Comparison of ENCODE assay signal across 11 cellular contexts in the genomic region with DNA sequence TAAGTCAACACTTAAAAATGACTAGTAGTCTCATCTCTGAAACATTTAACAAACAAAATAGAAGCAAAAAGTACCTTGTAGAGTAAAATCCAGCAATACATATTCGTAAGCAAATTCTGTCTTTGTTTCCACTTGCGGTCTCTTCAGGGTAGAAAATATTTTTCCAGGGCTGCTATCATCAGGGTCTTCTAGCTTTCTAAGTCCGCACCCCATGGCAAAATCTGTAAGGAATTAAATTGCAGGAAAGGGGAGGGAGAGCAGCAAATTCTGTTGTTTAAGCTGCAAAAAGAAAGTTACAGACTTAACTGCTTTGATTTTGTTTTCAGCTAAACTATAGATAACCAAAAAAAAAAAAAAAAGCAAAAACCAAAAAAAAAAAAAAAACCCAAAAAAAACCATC. TPM values are rescaled to one million over a fixed set of nuclear protein-coding genes. Genes with fewer than 3 reads are reported as not detected.
DNase-seq lines count a peak whose midpoint lies in the region; ATAC-seq and TF ChIP-seq lines count a peak whose summit lies in the region.
"Had no signal": no experiment of that assay in that cellular context is flagged by ENCODE, and none has a peak within 500 bp of the region (broad histone marks: within the 10 kb centered on the region; RNA-seq: fewer than 3 reads in every experiment).

TSS of gene RFTN2 (minus strand) at position 342 of the 400 bp plus-strand sequence. CDS start at position 213, 129 bp downstream.

- H3K27ac ChIP-seq in HUES64 (ENCODE audit: low read depth, low read length), result peak within 1 kb of the TSS; percentile 38
- peak within 1 kb of the TSS; percentile 44 to 100 (median 96) for H3K27ac ChIP-seq in dorsolateral prefrontal cortex
- H3K27ac ChIP-seq in spleen, result peak within 1 kb of the TSS in 7 of 8 donors; percentile 16 to 56 (median 41)

- WGBS in HUES64, result 53% methylated on average over 3 of the region's 3 CpGs
- 73 to 87% (median 80%) methylated on average over 3 of the region's 3 CpGs for WGBS in spleen, 5 donors

- no peak for TF ChIP-seq CTCF in dorsolateral prefrontal cortex (IDR thresholded peaks at IDR 0.05 in 54 of 56, conservative IDR thresholded peaks at IDR 0.05 in 2 of 56; ENCODE audit: low read depth in 1 of 56, partially characterized antibody in 56 of 56)
- TF ChIP-seq CTCF in spleen (IDR thresholded peaks at IDR 0.05 in 8 of 11, conservative IDR thresholded peaks at IDR 0.05 in 3 of 11), result no peak

- DNase-seq in dorsolateral prefrontal cortex (no peak), lung microvascular endothelial cell (ENCODE audit: low read depth in 2 of 2) (peak; percentile 35 to 36), spleen (no peak), NCI-H2227 (lab: John Stamatoyannopoulos, UW; ENCODE audit: unreplicated experiment) (no peak), activated T-cell treated with anti-CD3 and anti-CD28 coated beads for 4 hours (no peak)
- DNase-seq: activated T-cell treated with anti-CD3 and anti-CD28 coated beads, Interleukin-2, amount 50 U/mL, for 72 hours; NCI-H1436 treated with DMSO at 0.1 percent for 48 hours; stimulated activated CD4-positive, alpha-beta T cell treated with anti-CD3 and anti-CD28 coated beads, Interleukin-15, amount 100 ng/mL, for 24 hours had no signal

- peaks cover 45% of the 10 kb centered on the region for H3K4me1 ChIP-seq in HUES64 (ENCODE audit: insufficient read depth, low read length)
- H3K4me1 ChIP-seq in spleen, result no peaks in the 10 kb centered on the region

- no peaks in the 10 kb centered on the region for H3K36me3 ChIP-seq in HUES64 (ENCODE audit: insufficient read depth, low read length)
- H3K36me3 ChIP-seq in spleen, result no peaks in the 10 kb centered on the region

- H3K4me3 ChIP-seq in HUES64 (ENCODE audit: low read length) (peak within 1 kb of the TSS; percentile 49), dorsolateral prefrontal cortex (peak within 1 kb of the TSS; percentile 38 to 81 (median 64)), spleen (peak within 1 kb of the TSS in 4 of 8 donors; percentile 1 to 48 (median 21))

- ATAC-seq in HG03025 (IDR thresholded peaks at IDR 0.05; ENCODE audit: low FRiP score, unreplicated experiment) (no peak), HG03521 (IDR thresholded peaks at IDR 0.05; ENCODE audit: unreplicated experiment) (no peak)
- ATAC-seq: activated T-cell treated with anti-CD3 and anti-CD28 coated beads, Interleukin-2, amount 50 U/mL, for 72 hours had no signal

- intact Hi-C loops in dorsolateral prefrontal cortex (cut with DNase I), result loop anchor here (2.0 to 10.0 kb wide), 2 partner anchors 46 to 160 kb away; partner anchors contain the start of gene MOB4 (in 1 of the 2)
- intact Hi-C loops in spleen (cut with DNase I; ENCODE audit: low total_unique reads), result no loop called here

- H3K27me3 ChIP-seq in HUES64 (ENCODE audit: insufficient read depth, low read length) (no peaks in the 10 kb centered on the region), dorsolateral prefrontal cortex (peaks cover 0 to 4% (median 0%) of the 10 kb centered on the region in 45 donors), spleen (replicated peaks in 1 of 7) (peaks cover 0 to 15% (median 0%) of the 10 kb centered on the region in 7 donors)

- no peak for TF ChIP-seq POLR2A in spleen (IDR thresholded peaks at IDR 0.05)

- peak within 1 kb of the TSS; percentile 53; the same call in 1 of the 2 replicates for H3K9ac ChIP-seq in HUES64 (ENCODE audit: low read depth, low read length)

- H3K9me3 ChIP-seq in HUES64 (ENCODE audit: insufficient read depth, low read depth, low read length), result no peaks in the 10 kb centered on the region
- no peaks in the 10 kb centered on the region for H3K9me3 ChIP-seq in spleen

RNA-seq across cellular contexts. Expression of gene RFTN2, which starts in this region (rescaled TPM):
- 3.3 TPM for polyA plus RNA-seq in HUES64 (2013, experiment 1 of 2)
- 6.5 TPM for polyA plus RNA-seq in HUES64 (2013, experiment 2 of 2)
- total RNA-seq in dorsolateral prefrontal cortex (100 to 1,000 TPM in 20 of 120 experiments, 10 to 100 TPM in 100; 25.0 to 155 (median 69.5) TPM), lung microvascular endothelial cell (7.8 and 13.3 TPM in 2 replicates), spleen (10 to 100 TPM in 1 of 7 donors, 1 to 10 TPM in 6; 2.0 to 13.3 (median 3.2) TPM)
- polyA plus RNA-seq in spleen, result under 1 TPM; 0.52 to 0.93 (median 0.65) TPM
- total RNA-seq: activated T-cell treated with anti-CD3 and anti-CD28 coated beads, Interleukin-2, amount 50 U/mL, for 72 hours had no signal

Comparison
In these comparisons a context has a peak if more than half of its experiments do, and no peak if none do; other contexts are left out.
1. H3K27ac ChIP-seq: peak in every context shown above with its lines; median percentile 96 in dorsolateral prefrontal cortex; 41 in spleen; 38 in HUES64.
2. DNase-seq: peak in lung microvascular endothelial cell (2 of 2); none in dorsolateral prefrontal cortex (0 of 10), spleen (single experiment), NCI-H2227 (single experiment) and activated T-cell treated with anti-CD3 and anti-CD28 coated beads for 4 hours (single experiment).